ENCODE assay signal across 23 cellular contexts in the genomic region with DNA sequence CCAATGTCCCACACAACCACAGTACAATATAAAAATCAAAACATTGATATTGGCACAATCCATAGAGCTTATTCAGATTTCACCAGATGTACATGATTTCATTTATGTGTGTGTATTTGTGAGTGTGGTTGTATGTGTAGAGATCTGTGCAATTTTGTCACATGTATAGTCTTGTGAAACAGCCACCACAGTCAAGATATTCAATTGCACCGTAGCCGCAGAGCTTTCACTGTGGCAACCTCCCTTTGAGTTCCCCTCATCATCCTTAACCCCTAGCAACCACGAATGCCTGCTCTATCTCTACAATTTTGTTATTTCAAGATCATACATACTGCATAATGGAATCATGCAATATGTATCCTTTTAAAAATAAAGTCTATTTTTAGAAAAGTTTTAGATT.
A peak's percentile ranks its signal among the peaks of the same experiment; 100 is the strongest.
DNase-seq lines count a peak whose midpoint lies in the region; ATAC-seq and TF ChIP-seq lines count a peak whose summit lies in the region.
"Had no signal": no experiment of that assay in that cellular context is flagged by ENCODE, and none has a peak within 500 bp of the region (broad histone marks: within the 10 kb centered on the region; RNA-seq: fewer than 3 reads in every experiment).

No MANE protein-coding gene starts in this region.

- no peaks in the 10 kb centered on the region for H3K36me3 Mint-ChIP-seq in activated T-cell treated with anti-CD3 and anti-CD28 coated beads, Interleukin-2, amount 50 U/mL, for 4 hours (ENCODE audit: insufficient read depth)
- H3K36me3 Mint-ChIP-seq: IgD-negative memory B cell had no signal

- intact Hi-C loops in gastrocnemius medialis (cut with DNase I; ENCODE audit: low total_unique reads) = no loop called here
- intact Hi-C loops in mucosa of descending colon (cut with DNase I, micrococcal nuclease) = no loop called here

- H3K27ac ChIP-seq in HL-60 (replicated peaks) (no peak overlapping the region), gastrocnemius medialis (no peak overlapping the region)
- H3K27ac ChIP-seq: A549; BLaER1 treated with 17β-estradiol and CSF1 and Interleukin-3, amounts not matched to agents 10 nM and 100 nM; GM23248; SK-N-MC had no signal

- no peaks in the 10 kb centered on the region for H3K27me3 Mint-ChIP-seq in activated T-cell treated with anti-CD3 and anti-CD28 coated beads, Interleukin-2, amount 50 U/mL, for 4 hours (ENCODE audit: low read depth)
- H3K27me3 Mint-ChIP-seq: IgD-negative memory B cell had no signal

- H3K4me1 Mint-ChIP-seq in activated T-cell treated with anti-CD3 and anti-CD28 coated beads, Interleukin-2, amount 50 U/mL, for 4 hours (ENCODE audit: low read depth) = no peaks in the 10 kb centered on the region

- H3K36me3 ChIP-seq in gastrocnemius medialis (no peaks in the 10 kb centered on the region), mucosa of descending colon (ENCODE audit: low read depth) (no peaks in the 10 kb centered on the region)
- H3K36me3 ChIP-seq: BLaER1 treated with 17β-estradiol and CSF1 and Interleukin-3, amounts not matched to agents 10 nM and 100 nM; HAP-1 had no signal

- no peaks in the 10 kb centered on the region for H3K9me3 Mint-ChIP-seq in activated T-cell treated with anti-CD3 and anti-CD28 coated beads, Interleukin-2, amount 50 U/mL, for 4 hours

- H3K4me1 ChIP-seq in gastrocnemius medialis (peaks cover 0 to 6% of the 10 kb centered on the region in 2 donors), mucosa of descending colon (ENCODE audit: low read depth) (no peaks in the 10 kb centered on the region)
- H3K4me1 ChIP-seq: A549 had no signal

- H3K4me3 ChIP-seq in HL-60 (replicated peaks; ENCODE audit: insufficient read depth, low read length) (no peak overlapping the region), gastrocnemius medialis (no peak overlapping the region), mucosa of descending colon (no peak overlapping the region)
- H3K4me3 ChIP-seq: A549; BLaER1 treated with 17β-estradiol and CSF1 and Interleukin-3, amounts not matched to agents 10 nM and 100 nM; GM23248; HAP-1; SK-N-MC had no signal

- no peaks in the 10 kb centered on the region for H3K9me3 ChIP-seq in gastrocnemius medialis
- H3K9me3 ChIP-seq in mucosa of descending colon = no peaks in the 10 kb centered on the region
- H3K9me3 ChIP-seq: A549, HAP-1 had no signal

- H3K27me3 ChIP-seq in HL-60 (ENCODE audit: insufficient read depth, poor library complexity, severe bottlenecking) = no peaks in the 10 kb centered on the region
- no peaks in the 10 kb centered on the region for H3K27me3 ChIP-seq in gastrocnemius medialis
- H3K27me3 ChIP-seq: BLaER1 treated with 17β-estradiol and CSF1 and Interleukin-3, amounts not matched to agents 10 nM and 100 nM had no signal

- TF ChIP-seq POLR2A in gastrocnemius medialis (IDR thresholded peaks at IDR 0.05) = no peak

- TF ChIP-seq CTCF in HL-60 (IDR thresholded peaks at IDR 0.05; ENCODE audit: insufficient read depth, low read length) (no peak), gastrocnemius medialis (IDR thresholded peaks at IDR 0.05 in 4 of 5, conservative IDR thresholded peaks at IDR 0.05 in 1 of 5) (no peak), mucosa of descending colon (IDR thresholded peaks at IDR 0.05) (no peak)

- ATAC-seq in gastrocnemius medialis (peak; percentile 49 to 70), mucosa of descending colon (no peak)
- ATAC-seq in activated T-cell treated with anti-CD3 and anti-CD28 coated beads, Interleukin-2, amount 50 U/mL, for 4 hours = no peak
- ATAC-seq: A549, Right ventricle myocardium inferior had no signal

- in situ Hi-C loops in gastrocnemius medialis (cut with MboI; ENCODE audit: low sequenced_read_pairs in 4 of 4) = loop anchor here in 1 of 4 donors (25.0 kb wide), 1 partner anchor 315 kb away; no protein-coding TSS in a partner anchor

- H3K4me3 Mint-ChIP-seq in activated T-cell treated with anti-CD3 and anti-CD28 coated beads, Interleukin-2, amount 50 U/mL, for 4 hours = no peak overlapping the region
- H3K4me3 Mint-ChIP-seq: IgD-negative memory B cell had no signal

- DNase-seq in HL-60 (ENCODE audit: low read depth in 1 of 2, low spot score in 1 of 2) (peak; percentile 31 to 69), NOMO-1 (lab: John Stamatoyannopoulos, UW; ENCODE audit: unreplicated experiment in 2 of 2) (peak; percentile 62 to 89), SKM-1 treated with dmso at 0.1 percent for 144 hours (lab: John Stamatoyannopoulos, UW; ENCODE audit: unreplicated experiment) (peak; percentile 87), gastrocnemius medialis (no peak), NCI-H2029 treated with DMSO at 0.1 percent for 48 hours (lab: John Stamatoyannopoulos, UW) (no peak), mucosa of descending colon (no peak), medulla oblongata (ENCODE audit: extremely low spot score) (no peak)
- no peak for DNase-seq in activated T-cell treated with anti-CD3 and anti-CD28 coated beads, Interleukin-2, amount 50 U/mL, for 4 hours
- DNase-seq: DMS79 treated with DMSO at 0.1 percent for 48 hours, GM23248, MM.1S, NCI-H1417, NCI-H187, NCI-H2227 treated with DMSO at 0.1 percent for 48 hours, NCI-H510A treated with DMSO at 0.1 percent for 48 hours, NCI-H82, T-helper 1 cell had no signal

Comparison
In these comparisons a context has a peak if more than half of its experiments do, and no peak if none do; other contexts are left out.
1. DNase-seq: peak in HL-60 (2 of 2), NOMO-1 (2 of 2) and SKM-1 treated with dmso at 0.1 percent for 144 hours (single experiment); none in gastrocnemius medialis (0 of 2), NCI-H2029 treated with DMSO at 0.1 percent for 48 hours (single experiment), mucosa of descending colon (0 of 3), activated T-cell treated with anti-CD3 and anti-CD28 coated beads, Interleukin-2, amount 50 U/mL, for 4 hours (single experiment) and medulla oblongata (single experiment).
2. ATAC-seq: peak in gastrocnemius medialis (2 of 2); none in mucosa of descending colon (single experiment) and activated T-cell treated with anti-CD3 and anti-CD28 coated beads, Interleukin-2, amount 50 U/mL, for 4 hours (0 of 2).